In genomic region chr1:40039757-40040510, GRCh38 we compare ENCODE assay signal across 8 cellular contexts. TPM values are rescaled to one million over a fixed set of nuclear protein-coding genes. Genes with fewer than 3 reads are reported as not detected.
DNase-seq lines count a peak whose midpoint lies in the region; ATAC-seq lines count a peak whose summit lies in the region.

No MANE protein-coding gene starts in this region.

- ATAC-seq in GM19395 (IDR thresholded peaks at IDR 0.05; ENCODE audit: unreplicated experiment) (peak; percentile 69), HG03520 (IDR thresholded peaks at IDR 0.05; ENCODE audit: unreplicated experiment) (peak; percentile 41)

- DNase-seq in COLO668 (lab: John Stamatoyannopoulos, UW; ENCODE audit: unreplicated experiment) (peak; percentile 100), NOMO-1 treated with dmso at 0.1 percent for 144 hours (lab: John Stamatoyannopoulos, UW; ENCODE audit: unreplicated experiment) (peak; percentile 89), epidermal melanocyte (ENCODE audit: insufficient read length, low spot score) (peak; percentile 31), mucosa of gallbladder (ENCODE audit: low spot score) (peak; percentile 83)
- DNase-seq in activated CD8-positive, alpha-beta memory T cell treated with anti-CD3 and anti-CD28 coated beads, Interleukin-2, amount 50 U/mL, for 4 hours: peak; percentile 47
- peak; percentile 59 for DNase-seq in stimulated activated CD8-positive, alpha-beta memory T cell treated with anti-CD3 and anti-CD28 coated beads, Interleukin-7, amount 100 ng/mL, for 24 hours (ENCODE audit: low read depth)

RNA-seq across cellular contexts. Expression of gene CAP1, which starts 0.6 kb away (rescaled TPM):
- 313 TPM for total RNA-seq in mucosa of gallbladder

RNA-seq across cellular contexts. Expression of gene PPT1, which starts 57.1 kb away (rescaled TPM):
- total RNA-seq in mucosa of gallbladder: 75.9 TPM

Comparison
In these comparisons a context has a peak if more than half of its experiments do, and no peak if none do; other contexts are left out.
1. Peak in every context shown above with its lines: DNase-seq and ATAC-seq.
2. DNase-seq: peak in every context shown above with its lines; median percentile 100 in COLO668; 89 in NOMO-1 treated with dmso at 0.1 percent for 144 hours; 83 in mucosa of gallbladder; 59 in stimulated activated CD8-positive, alpha-beta memory T cell treated with anti-CD3 and anti-CD28 coated beads, Interleukin-7, amount 100 ng/mL, for 24 hours; 47 in activated CD8-positive, alpha-beta memory T cell treated with anti-CD3 and anti-CD28 coated beads, Interleukin-2, amount 50 U/mL, for 4 hours; 31 in epidermal melanocyte.